In genomic region chr14:91154851-91155625, GRCh38 we compare ENCODE assay signal across 10 cellular contexts. TPM values are rescaled to one million over a fixed set of nuclear protein-coding genes. Genes with fewer than 3 reads are reported as not detected.
DNase-seq lines count a peak whose midpoint lies in the region; ATAC-seq and TF ChIP-seq lines count a peak whose summit lies in the region.
"Had no signal": no experiment of that assay in that cellular context is flagged by ENCODE, and none has a peak within 500 bp of the region (broad histone marks: within the 10 kb centered on the region; RNA-seq: fewer than 3 reads in every experiment).

No MANE protein-coding gene starts in this region.

- H3K36me3 ChIP-seq in kidney epithelial cell (ENCODE audit: control insufficient read depth, insufficient read depth, low read length) (no peaks in the 10 kb centered on the region), transverse colon (peaks cover 0 to 10% (median 5%) of the 10 kb centered on the region in 4 donors)

- H3K9me3 ChIP-seq in transverse colon = no peaks in the 10 kb centered on the region
- H3K9me3 ChIP-seq: upper lobe of left lung had no signal

- H3K27me3 Mint-ChIP-seq in activated CD8-positive, alpha-beta T cell treated with anti-CD3 and anti-CD28 coated beads for 36 hours = no peaks in the 10 kb centered on the region
- H3K27me3 Mint-ChIP-seq: IgD-negative memory B cell had no signal

- H3K4me3 ChIP-seq in kidney epithelial cell (ENCODE audit: low read depth, low read length) = no peak overlapping the region
- peak overlapping the region in 1 of 4 donors; percentile 2 for H3K4me3 ChIP-seq in transverse colon
- H3K4me3 ChIP-seq: upper lobe of left lung had no signal

- TF ChIP-seq CTCF in activated CD8-positive, alpha-beta T cell treated with anti-CD3 and anti-CD28 coated beads for 36 hours (IDR thresholded peaks at IDR 0.05) = no peak
- TF ChIP-seq CTCF in kidney epithelial cell (IDR thresholded peaks at IDR 0.05; ENCODE audit: insufficient read depth, low read length, poor library complexity, severe bottlenecking) (no peak), transverse colon (IDR thresholded peaks at IDR 0.05) (no peak)

- no peaks in the 10 kb centered on the region for H3K9me3 Mint-ChIP-seq in activated CD8-positive, alpha-beta T cell treated with anti-CD3 and anti-CD28 coated beads for 36 hours
- H3K9me3 Mint-ChIP-seq: IgD-negative memory B cell had no signal

- H3K27ac ChIP-seq in transverse colon = peak overlapping the region; percentile 75 to 83 (median 78)

- no peak overlapping the region for H3K4me3 Mint-ChIP-seq in activated CD8-positive, alpha-beta T cell treated with anti-CD3 and anti-CD28 coated beads for 36 hours
- H3K4me3 Mint-ChIP-seq: IgD-negative memory B cell had no signal

- in situ Hi-C loops in transverse colon (cut with MboI; ENCODE audit: low pct_ligation_motif_present in 1 of 4, low pct_unique_long_range_greater_than_20kb in 1 of 4, low sequenced_read_pairs in 3 of 4) = no loop called here

- ATAC-seq in GM18511 (IDR thresholded peaks at IDR 0.05; ENCODE audit: unreplicated experiment) = peak; percentile 78
- ATAC-seq in activated CD8-positive, alpha-beta T cell treated with anti-CD3 and anti-CD28 coated beads for 36 hours = peak; percentile 69
- ATAC-seq in HG03025 (IDR thresholded peaks at IDR 0.05; ENCODE audit: low FRiP score, unreplicated experiment) = no peak

- DNase-seq in NCI-H1417 treated with DMSO at 0.1 percent for 48 hours (lab: John Stamatoyannopoulos, UW) (peak; percentile 86), kidney epithelial cell (ENCODE audit: low read depth) (peak; percentile 73), transverse colon (peak; percentile 92), T-helper 1 cell (no peak)
- DNase-seq in activated CD8-positive, alpha-beta T cell treated with anti-CD3 and anti-CD28 coated beads for 36 hours = peak; percentile 50
- DNase-seq in stimulated activated naive CD4-positive, alpha-beta T cell treated with Interleukin-2 at 50 U/mL for 16 hours (lab: John Stamatoyannopoulos, UW) = no peak

- H3K4me1 ChIP-seq in transverse colon = peaks cover 25 to 65% (median 55%) of the 10 kb centered on the region in 4 donors

- intact Hi-C loops in activated CD8-positive, alpha-beta T cell treated with anti-CD3 and anti-CD28 coated beads for 36 hours (cut with micrococcal nuclease) = no loop called here
- intact Hi-C loops in transverse colon (cut with DNase I; ENCODE audit: low total_unique reads) = no loop called here

- TF ChIP-seq EP300 in transverse colon (IDR thresholded peaks at IDR 0.05; ENCODE audit: low read depth) = no peak

- H3K4me1 Mint-ChIP-seq in activated CD8-positive, alpha-beta T cell treated with anti-CD3 and anti-CD28 coated beads for 36 hours (ENCODE audit: low read depth) = peaks cover 15% of the 10 kb centered on the region

- H3K27me3 ChIP-seq in kidney epithelial cell (ENCODE audit: control insufficient read depth, insufficient read depth, low read length) (no peaks in the 10 kb centered on the region), transverse colon (no peaks in the 10 kb centered on the region)
- H3K27me3 ChIP-seq: upper lobe of left lung had no signal

- peak overlapping the region; percentile 18 for H3K27ac Mint-ChIP-seq in activated CD8-positive, alpha-beta T cell treated with anti-CD3 and anti-CD28 coated beads for 36 hours
- H3K27ac Mint-ChIP-seq: IgD-negative memory B cell had no signal

- 10 to 38% methylated on average over 5 to 16 of the region's 16 CpGs for WGBS in transverse colon (ENCODE audit: low coverage in 1 of 2), 2 donors

- peaks cover 15% of the 10 kb centered on the region for H3K36me3 Mint-ChIP-seq in activated CD8-positive, alpha-beta T cell treated with anti-CD3 and anti-CD28 coated beads for 36 hours (ENCODE audit: low read depth)
- H3K36me3 Mint-ChIP-seq: IgD-negative memory B cell had no signal

- POLR2A ChIA-PET in activated CD8-positive, alpha-beta T cell treated with anti-CD3 and anti-CD28 coated beads for 36 hours (lab: Charles Lee) = interaction anchor here (1.0 kb wide), 2 partner anchors 10 to 23 kb away, joined by 3 read pairs; no protein-coding TSS in a partner anchor

- no peak for TF ChIP-seq POLR2A in transverse colon (IDR thresholded peaks at IDR 0.05)

- CTCF ChIA-PET in activated CD8-positive, alpha-beta T cell treated with anti-CD3 and anti-CD28 coated beads for 36 hours (lab: Charles Lee) = interaction anchor here (0.8 to 2.6 kb wide), 6 partner anchors 10 to 252 kb away, joined by 3 to 10 read pairs (median 4); no protein-coding TSS in a partner anchor

RNA-seq across cellular contexts. Expression of gene DGLUCY, which starts 41.2 kb away (rescaled TPM):
- total RNA-seq in activated CD8-positive, alpha-beta T cell treated with anti-CD3 and anti-CD28 coated beads for 36 hours = 10 to 100 TPM; 52.3 to 59.3 TPM
- total RNA-seq in kidney epithelial cell (38.1 and 53.9 TPM in 2 replicates), transverse colon (100 to 1,000 TPM in 2 of 4 donors, 10 to 100 TPM in 2; 62.1 to 229 (median 102) TPM)

Comparison
In these comparisons a context has a peak if more than half of its experiments do, and no peak if none do; other contexts are left out.
1. DNase-seq: peak in NCI-H1417 treated with DMSO at 0.1 percent for 48 hours (single experiment), activated CD8-positive, alpha-beta T cell treated with anti-CD3 and anti-CD28 coated beads for 36 hours (single experiment), kidney epithelial cell (single experiment) and transverse colon (single experiment); none in T-helper 1 cell (0 of 5) and stimulated activated naive CD4-positive, alpha-beta T cell treated with Interleukin-2 at 50 U/mL for 16 hours (single experiment).